In the genomic region with DNA sequence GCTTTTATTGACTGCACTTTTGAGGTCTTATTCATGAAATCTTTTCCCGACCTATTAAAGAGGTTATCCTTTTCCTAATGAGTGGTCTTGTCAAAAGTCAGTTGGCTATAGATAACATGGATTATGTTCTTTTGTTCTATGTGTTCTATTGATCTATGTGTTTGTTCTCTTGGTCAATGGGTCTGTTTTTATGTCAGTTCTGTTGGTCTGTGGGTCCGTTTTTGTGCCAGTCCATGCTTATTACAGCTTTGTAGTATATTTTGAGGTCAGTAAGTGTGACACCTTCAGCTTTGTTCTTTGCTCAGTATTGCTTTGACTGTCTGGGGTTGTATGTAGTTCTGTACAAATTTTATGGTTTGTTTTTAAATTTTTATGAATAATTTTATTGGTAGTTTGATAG, we compare ENCODE assay signal across 24 cellular contexts. TPM values are rescaled to one million over a fixed set of nuclear protein-coding genes. Genes with fewer than 3 reads are reported as not detected.
DNase-seq lines count a peak whose midpoint lies in the region; ATAC-seq, FAIRE-seq and TF ChIP-seq lines count a peak whose summit lies in the region.
"Had no signal": no experiment of that assay in that cellular context is flagged by ENCODE, and none has a peak within 500 bp of the region (broad histone marks: within the 10 kb centered on the region; RNA-seq: fewer than 3 reads in every experiment).

No MANE protein-coding gene starts in this region.

- 94% methylated on average over 2 of the region's 2 CpGs for WGBS in GM12878 (ENCODE audit: insufficient coverage, insufficient replicate concordance, low lambda C conversion rate, missing lambda C conversion rate)

- H3K36me3 Mint-ChIP-seq in activated CD8-positive, alpha-beta memory T cell treated with anti-CD3 and anti-CD28 coated beads, Interleukin-2, amount 10 ng/mL, durations not matched to agents 7 days and 5 days: peaks cover 72% of the 10 kb centered on the region
- peaks cover 15 to 75% (median 23%) of the 10 kb centered on the region in 3 donors for H3K36me3 Mint-ChIP-seq in CD8-positive, alpha-beta memory T cell
- H3K36me3 Mint-ChIP-seq in naive thymus-derived CD4-positive, alpha-beta T cell: peaks cover 3 to 60% (median 47%) of the 10 kb centered on the region in 5 donors

- peaks cover 31% of the 10 kb centered on the region for H3K4me1 ChIP-seq in CD8-positive, alpha-beta memory T cell (ENCODE audit: insufficient read depth, low read length)
- H3K4me1 ChIP-seq in GM12878 (ENCODE audit: control insufficient read depth, insufficient read depth, low read length): no peaks in the 10 kb centered on the region
- peaks cover 0 to 4% of the 10 kb centered on the region in 2 donors for H3K4me1 ChIP-seq in naive thymus-derived CD4-positive, alpha-beta T cell (ENCODE audit: control insufficient read depth in 2 of 2, insufficient read depth in 2 of 2, low read length in 2 of 2)
- H3K4me1 ChIP-seq in OCI-LY7 (ENCODE audit: insufficient read depth, low read length, poor library complexity, severe bottlenecking): no peaks in the 10 kb centered on the region
- peaks cover 15% of the 10 kb centered on the region for H3K4me1 ChIP-seq in A673 (ENCODE audit: insufficient read depth, low read length, poor library complexity, severe bottlenecking)

- H3K4me3 Mint-ChIP-seq in activated CD8-positive, alpha-beta memory T cell treated with anti-CD3 and anti-CD28 coated beads, Interleukin-2, amount 10 ng/mL, durations not matched to agents 7 days and 5 days: no peak overlapping the region
- peak overlapping the region in 3 of 7 donors; percentile 8 to 40 (median 19) for H3K4me3 Mint-ChIP-seq in CD8-positive, alpha-beta memory T cell
- H3K4me3 Mint-ChIP-seq in naive thymus-derived CD4-positive, alpha-beta T cell: peak overlapping the region in 8 of 10 donors; percentile 12 to 50 (median 22)
- H3K4me3 Mint-ChIP-seq: H9, mesothelial cell of epicardium, nephron had no signal

- H3K79me2 ChIP-seq in GM12878 (ENCODE audit: control insufficient read depth, insufficient read depth, low read length) (peaks cover 77% of the 10 kb centered on the region), OCI-LY7 (ENCODE audit: insufficient read depth, low read depth, low read length) (peaks cover 73% of the 10 kb centered on the region)

- in situ Hi-C loops in GM12878 (cut with MboI): no loop called here

- no peak for FAIRE-seq in GM12878 (lab: Jason Lieb, UNC)
- FAIRE-seq: GM18507, TTC549 had no signal

- TF ChIP-seq EP300 in GM12878 (IDR thresholded peaks at IDR 0.05; ENCODE audit: borderline replicate concordance in 1 of 2, control insufficient read depth in 1 of 2, low read depth in 2 of 2, low read length in 2 of 2): no peak

- no peak for TF ChIP-seq CTCF in GM12878 (IDR thresholded peaks at IDR 0.05 in 2 of 3, conservative IDR thresholded peaks at IDR 0.05 in 1 of 3; ENCODE audit: control insufficient read depth in 2 of 3, extremely low read depth in 1 of 3, insufficient read depth in 1 of 3, low read depth in 3 of 3, low read length in 3 of 3)
- no peak for TF ChIP-seq CTCF in OCI-LY7 (conservative IDR thresholded peaks at IDR 0.05; ENCODE audit: low read length)
- no peak for TF ChIP-seq CTCF in A673 (conservative IDR thresholded peaks at IDR 0.05; ENCODE audit: low read depth, low read length)

- peaks cover 29% of the 10 kb centered on the region for H3K36me3 ChIP-seq in CD8-positive, alpha-beta memory T cell (ENCODE audit: insufficient read depth, low read length)
- H3K36me3 ChIP-seq in GM12878 (ENCODE audit: control insufficient read depth in 2 of 2, insufficient read depth in 2 of 2, low read length in 1 of 2): peaks cover 5 to 28% of the 10 kb centered on the region in 2 experiments
- H3K36me3 ChIP-seq in naive thymus-derived CD4-positive, alpha-beta T cell (ENCODE audit: control insufficient read depth in 2 of 3, insufficient read depth in 3 of 3, low read length in 3 of 3): peaks cover 8 to 32% (median 11%) of the 10 kb centered on the region in 3 experiments
- peaks cover 97% of the 10 kb centered on the region for H3K36me3 ChIP-seq in OCI-LY7 (ENCODE audit: insufficient read depth, low read length)
- peaks cover 65% of the 10 kb centered on the region for H3K36me3 ChIP-seq in A673 (ENCODE audit: insufficient read depth, low read length, poor library complexity, severe bottlenecking)
- H3K36me3 ChIP-seq: uterus had no signal

- no peak overlapping the region for H3K4me2 ChIP-seq in GM12878 (ENCODE audit: control insufficient read depth, insufficient read depth)
- H3K4me2 ChIP-seq in OCI-LY7 (ENCODE audit: low read length): no peak overlapping the region

- intact Hi-C loops in GM12878 (cut with micrococcal nuclease; ENCODE audit: unreplicated experiment) (loop anchor here (2.0 to 10.0 kb wide), 2 partner anchors 114 to 402 kb away; no protein-coding TSS in a partner anchor), OCI-LY7 (cut with micrococcal nuclease; ENCODE audit: unreplicated experiment) (no loop called here), A673 (cut with micrococcal nuclease; ENCODE audit: unreplicated experiment) (no loop called here)
- intact Hi-C loops in naive thymus-derived CD4-positive, alpha-beta T cell (cut with micrococcal nuclease): no loop called here

- no peaks in the 10 kb centered on the region for H3K27me3 ChIP-seq in CD8-positive, alpha-beta memory T cell (ENCODE audit: insufficient read depth, low read length, poor library complexity, severe bottlenecking)
- H3K27me3 ChIP-seq in GM12878 (replicated peaks in 1 of 2; ENCODE audit: control insufficient read depth in 2 of 2, insufficient read depth in 2 of 2, low read length in 1 of 2): no peaks in the 10 kb centered on the region
- no peaks in the 10 kb centered on the region for H3K27me3 ChIP-seq in naive thymus-derived CD4-positive, alpha-beta T cell (ENCODE audit: control insufficient read depth in 2 of 2, insufficient read depth in 2 of 2, low read length in 2 of 2)
- H3K27me3 ChIP-seq in A673 (replicated peaks; ENCODE audit: insufficient read depth, low read depth, low read length, poor library complexity): no peaks in the 10 kb centered on the region
- H3K27me3 ChIP-seq: adrenal gland, uterus had no signal

- peaks cover 41% of the 10 kb centered on the region for H3K4me1 Mint-ChIP-seq in activated CD8-positive, alpha-beta memory T cell treated with anti-CD3 and anti-CD28 coated beads, Interleukin-2, amount 10 ng/mL, durations not matched to agents 7 days and 5 days
- peaks cover 58 to 65% (median 64%) of the 10 kb centered on the region in 3 donors for H3K4me1 Mint-ChIP-seq in CD8-positive, alpha-beta memory T cell
- peaks cover 44 to 68% (median 54%) of the 10 kb centered on the region in 7 donors for H3K4me1 Mint-ChIP-seq in naive thymus-derived CD4-positive, alpha-beta T cell

- CTCF ChIA-PET in activated CD8-positive, alpha-beta memory T cell treated with anti-CD3 and anti-CD28 coated beads, Interleukin-2, amount 10 ng/mL, durations not matched to agents 7 days and 5 days (lab: Charles Lee): interaction anchor here (1.4 kb wide), 1 partner anchor 11 kb away, joined by 3 read pairs; no protein-coding TSS in a partner anchor
- CTCF ChIA-PET in CD8-positive, alpha-beta memory T cell (lab: Charles Lee): no interaction called here
- CTCF ChIA-PET in GM12878 (lab: Yijun Ruan, JAX) (interaction anchor here (0.7 to 1.4 kb wide), 5 partner anchors 23 to 548 kb away, joined by 3 to 5 read pairs (median 3); no protein-coding TSS in a partner anchor), OCI-LY7 (lab: Charles Lee; ENCODE audit: unreplicated experiment) (no interaction called here), A673 (lab: Charles Lee) (no interaction called here)
- CTCF ChIA-PET in naive thymus-derived CD4-positive, alpha-beta T cell (lab: Charles Lee): no interaction called here

- SMC1A ChIA-PET in GM12878 (lab: Charles Lee; ENCODE audit: uncharacterized antibody, unreplicated experiment): interaction anchor here (0.7 to 4.5 kb wide), 3 partner anchors 11 to 67 kb away, joined by 3 to 18 read pairs (median 4); no protein-coding TSS in a partner anchor

- no peak for TF ChIP-seq RAD21 in GM12878 (IDR thresholded peaks at IDR 0.05; ENCODE audit: insufficient read depth, low read depth, low read length)

- H3K27ac Mint-ChIP-seq in activated CD8-positive, alpha-beta memory T cell treated with anti-CD3 and anti-CD28 coated beads, Interleukin-2, amount 10 ng/mL, durations not matched to agents 7 days and 5 days: no peak overlapping the region
- peak overlapping the region in 6 of 8 donors; percentile 15 to 87 (median 47) for H3K27ac Mint-ChIP-seq in CD8-positive, alpha-beta memory T cell
- H3K27ac Mint-ChIP-seq in naive thymus-derived CD4-positive, alpha-beta T cell: peak overlapping the region in 3 of 9 donors; percentile 31 to 78 (median 66)
- H3K27ac Mint-ChIP-seq: H9, mesothelial cell of epicardium, nephron had no signal

- DNase-seq in activated CD8-positive, alpha-beta memory T cell treated with anti-CD3 and anti-CD28 coated beads, Interleukin-2, amount 10 ng/mL, durations not matched to agents 7 days and 5 days: no peak
- no peak for DNase-seq in activated CD8-positive, alpha-beta memory T cell treated with anti-CD3 and anti-CD28 coated beads, Interleukin-2, amount 50 U/mL, for 4 hours
- DNase-seq in CD8-positive, alpha-beta memory T cell: no peak
- DNase-seq in GM12878 (ENCODE audit: low read depth, low spot score) (no peak), OCI-LY7 (ENCODE audit: low spot score) (no peak), A172 (ENCODE audit: low spot score) (no peak), A673 (ENCODE audit: low spot score) (no peak)
- no peak for DNase-seq in naive thymus-derived CD4-positive, alpha-beta T cell
- DNase-seq: activated CD4-positive, alpha-beta T cell treated with anti-CD3 and anti-CD28 coated beads for 1 hour; activated effector memory CD4-positive, alpha-beta T cell treated with Interleukin-2 at 50 U/mL for 16 hours; adrenal gland; cortex of kidney; DMS153; H9; left cardiac atrium; NCI-H1417 treated with DMSO at 0.1 percent for 48 hours; NCI-H510A treated with DMSO at 0.1 percent for 48 hours; substantia nigra; uterus had no signal

- peak; percentile 23 for ATAC-seq in activated CD8-positive, alpha-beta memory T cell treated with anti-CD3 and anti-CD28 coated beads, Interleukin-2, amount 10 ng/mL, durations not matched to agents 7 days and 5 days
- peak; percentile 46 for ATAC-seq in GM12878
- no peak for ATAC-seq in naive thymus-derived CD4-positive, alpha-beta T cell
- ATAC-seq: left cardiac atrium had no signal

- H3K4me3 ChIP-seq in CD8-positive, alpha-beta memory T cell (ENCODE audit: low read length): no peak overlapping the region
- 0 out of 2 replicates have a peak overlapping the region, but pooled peaks have one; percentile 31 for H3K4me3 ChIP-seq in GM12878
- H3K4me3 ChIP-seq in naive thymus-derived CD4-positive, alpha-beta T cell (ENCODE audit: low read length): no peak overlapping the region
- H3K4me3 ChIP-seq in OCI-LY7 (ENCODE audit: low read depth, low read length, poor library complexity, severe bottlenecking): no peak overlapping the region
- H3K4me3 ChIP-seq in A673 (ENCODE audit: low read depth, low read length, poor library complexity, severe bottlenecking): no peak overlapping the region
- H3K4me3 ChIP-seq: adrenal gland, uterus had no signal

- H4K20me1 ChIP-seq in GM12878 (ENCODE audit: control insufficient read depth, insufficient read depth): no peaks in the 10 kb centered on the region
- H4K20me1 ChIP-seq in OCI-LY7 (ENCODE audit: insufficient read depth, low read length): peaks cover 7% of the 10 kb centered on the region; the same call in 1 of the 2 replicates

- BruUV-seq in GM12878 (replicated peaks; lab: Mats Ljungman, UMichigan): no TSS peak
- BruUV-seq in OCI-LY7 (replicated peaks; lab: Mats Ljungman, UMichigan): no TSS peak
- no TSS peak for BruUV-seq in A673 (replicated peaks; lab: Mats Ljungman, UMichigan)

- no peak for TF ChIP-seq POLR2A in GM12878 (IDR thresholded peaks at IDR 0.05; ENCODE audit: low read depth, low read length)

- H3K9me3 ChIP-seq in CD8-positive, alpha-beta memory T cell (ENCODE audit: low read length): no peaks in the 10 kb centered on the region
- H3K9me3 ChIP-seq in GM12878 (replicated peaks; ENCODE audit: control insufficient read depth, insufficient read depth, low read length) (no peaks in the 10 kb centered on the region; the same call in 2 of the 3 replicates), OCI-LY7 (ENCODE audit: low read length) (no peaks in the 10 kb centered on the region), A673 (ENCODE audit: low read depth, low read length, poor library complexity, severe bottlenecking) (no peaks in the 10 kb centered on the region)
- H3K9me3 ChIP-seq in naive thymus-derived CD4-positive, alpha-beta T cell (ENCODE audit: control insufficient read depth in 2 of 3, low read length in 3 of 3): no peaks in the 10 kb centered on the region
- H3K9me3 ChIP-seq: adrenal gland, uterus had no signal

- RAD21 ChIA-PET in GM12878 (lab: Charles Lee; ENCODE audit: unreplicated experiment): no interaction called here

- POLR2A ChIA-PET in CD8-positive, alpha-beta memory T cell (lab: Charles Lee): no interaction called here
- POLR2A ChIA-PET in GM12878 (lab: Charles Lee): interaction anchor here (0.9 kb wide), 1 partner anchor 9 kb away, joined by 4 read pairs; no protein-coding TSS in a partner anchor
- POLR2A ChIA-PET in naive thymus-derived CD4-positive, alpha-beta T cell (lab: Charles Lee): interaction anchor here (0.7 kb wide), 1 partner anchor 969 kb away, joined by 3 read pairs; no protein-coding TSS in a partner anchor
- POLR2A ChIA-PET in OCI-LY7 (lab: Charles Lee): interaction anchor here (0.6 to 0.9 kb wide), 4 partner anchors 10 to 1189 kb away, joined by 3 read pairs; no protein-coding TSS in a partner anchor
- POLR2A ChIA-PET in A673 (lab: Charles Lee; ENCODE audit: low non-redundant PET): interaction anchor here (0.6 kb wide), 1 partner anchor 1835 kb away, joined by 3 read pairs; no protein-coding TSS in a partner anchor

- H2AFZ ChIP-seq in GM12878 (ENCODE audit: control insufficient read depth, low read depth, low read length) (no peak overlapping the region), OCI-LY7 (ENCODE audit: low read length) (no peak overlapping the region)

- no peak overlapping the region for H3K27ac ChIP-seq in CD8-positive, alpha-beta memory T cell (ENCODE audit: low read depth, low read length)
- H3K27ac ChIP-seq in GM12878 (ENCODE audit: control insufficient read depth, insufficient read depth) (no peak overlapping the region), OCI-LY7 (ENCODE audit: low read depth, low read length, poor library complexity, severe bottlenecking) (no peak overlapping the region), A673 (ENCODE audit: low read depth, low read length, poor library complexity, severe bottlenecking) (no peak overlapping the region)
- H3K27ac ChIP-seq in naive thymus-derived CD4-positive, alpha-beta T cell (ENCODE audit: low read depth, low read length): no peak overlapping the region
- H3K27ac ChIP-seq: adrenal gland, RWPE1, uterus had no signal

- no peaks in the 10 kb centered on the region for H3K9me3 Mint-ChIP-seq in activated CD8-positive, alpha-beta memory T cell treated with anti-CD3 and anti-CD28 coated beads, Interleukin-2, amount 10 ng/mL, durations not matched to agents 7 days and 5 days (ENCODE audit: low read depth)
- no peaks in the 10 kb centered on the region for H3K9me3 Mint-ChIP-seq in CD8-positive, alpha-beta memory T cell
- no peaks in the 10 kb centered on the region for H3K9me3 Mint-ChIP-seq in naive thymus-derived CD4-positive, alpha-beta T cell
- H3K9me3 Mint-ChIP-seq: H9 had no signal

- no peaks in the 10 kb centered on the region for H3K27me3 Mint-ChIP-seq in activated CD8-positive, alpha-beta memory T cell treated with anti-CD3 and anti-CD28 coated beads, Interleukin-2, amount 10 ng/mL, durations not matched to agents 7 days and 5 days
- H3K27me3 Mint-ChIP-seq in CD8-positive, alpha-beta memory T cell: no peaks in the 10 kb centered on the region
- no peaks in the 10 kb centered on the region for H3K27me3 Mint-ChIP-seq in naive thymus-derived CD4-positive, alpha-beta T cell

- no peaks in the 10 kb centered on the region for H3K9me2 ChIP-seq in OCI-LY7 (ENCODE audit: insufficient read depth, low read length)

- H3K9ac ChIP-seq in GM12878 (ENCODE audit: control insufficient read depth, insufficient read depth, low read length): no peak overlapping the region

RNA-seq across cellular contexts. Expression of a gene that starts 7.8 kb away (rescaled TPM):
- 10 to 100 TPM; 44.0 to 49.0 TPM for total RNA-seq in activated CD8-positive, alpha-beta memory T cell treated with anti-CD3 and anti-CD28 coated beads, Interleukin-2, amount 10 ng/mL, durations not matched to agents 7 days and 5 days
- 10 to 100 TPM; 49.7 to 50.6 TPM for total RNA-seq in CD8-positive, alpha-beta memory T cell
- 45.4 TPM for polyA plus RNA-seq in CD8-positive, alpha-beta memory T cell
- total RNA-seq in GM12878 (2013; cell fraction: nucleolus; rRNA removed): 113 and 121 TPM in 2 replicates
- total RNA-seq in GM12878 (2014; rRNA removed) (42.7 and 45.1 TPM in 2 replicates), GM12878 (2014; rRNA removed; fragmentation: Illumina TruSeq; extraction: Trizol) (52.2 and 53.8 TPM in 2 replicates), GM12878 (2021) (56.0 and 57.5 TPM in 2 replicates), OCI-LY7 (2022) (55.7 and 61.1 TPM in 2 replicates), A673 (2021) (150 and 157 TPM in 2 replicates)
- polyA plus RNA-seq in GM12878 (2011; ENCODE audit: low read depth): 50.8 TPM
- polyA plus RNA-seq in GM12878 (2011; rRNA removed) (58.5 and 62.4 TPM in 2 replicates), GM12878 (2014; fragmentation: Illumina TruSeq; extraction: Trizol) (103 and 104 TPM in 2 replicates), GM12878 (2014; fragmentation: Nextera tagmentation; extraction: Ambion mirVana) (10 to 100 TPM; 29.3 to 47.6 TPM), GM12878 (2014; rRNA removed) (48.8 and 57.8 TPM in 2 replicates), GM12878 (2016; fragmentation: Nextera tagmentation; extraction: Ambion mirVana) (100 to 1,000 TPM; 115 to 126 TPM)
- 65.3 and 76.5 TPM in 2 replicates for polyA plus RNA-seq in GM12878 (2011; cell fraction: cytosol; rRNA removed)
- polyA plus RNA-seq in GM12878 (2011; cell fraction: nucleus; rRNA removed): 77.0 and 90.0 TPM in 2 replicates
- polyA plus RNA-seq in GM12878 (2012): 63.7 and 79.9 TPM in 2 replicates
- polyA minus RNA-seq in GM12878 (2011; rRNA and poly(A)+ RNA removed): 38.0 and 43.3 TPM in 2 replicates
- 22.5 and 26.2 TPM in 2 replicates for polyA minus RNA-seq in GM12878 (2011; cell fraction: cytosol; rRNA and poly(A)+ RNA removed)
- 52.3 and 74.4 TPM in 2 replicates for polyA minus RNA-seq in GM12878 (2011; cell fraction: nucleus; rRNA and poly(A)+ RNA removed)
- 10 to 100 TPM; 40.8 to 72.2 (median 45.6) TPM for total RNA-seq in naive thymus-derived CD4-positive, alpha-beta T cell
- polyA plus RNA-seq in naive thymus-derived CD4-positive, alpha-beta T cell: 10 to 100 TPM; 41.6 to 53.8 TPM
- 28.1 and 29.4 TPM in 2 replicates for total RNA-seq in OCI-LY7 (2014; rRNA removed; shearing (Covaris generic))
- total RNA-seq in A172 (2014; rRNA removed; shearing (Covaris generic)): 122 and 126 TPM in 2 replicates

Comparison
In these comparisons a context has a peak if more than half of its experiments do, and no peak if none do; other contexts are left out.
1. CTCF ChIA-PET loops: an anchor here in activated CD8-positive, alpha-beta memory T cell treated with anti-CD3 and anti-CD28 coated beads, Interleukin-2, amount 10 ng/mL, durations not matched to agents 7 days and 5 days (1.4 kb wide) and GM12878 (0.7 to 1.4 kb wide); none called in CD8-positive, alpha-beta memory T cell, naive thymus-derived CD4-positive, alpha-beta T cell, OCI-LY7 and A673.